29 cellular contexts compared by ENCODE assay signal in the genomic region with DNA sequence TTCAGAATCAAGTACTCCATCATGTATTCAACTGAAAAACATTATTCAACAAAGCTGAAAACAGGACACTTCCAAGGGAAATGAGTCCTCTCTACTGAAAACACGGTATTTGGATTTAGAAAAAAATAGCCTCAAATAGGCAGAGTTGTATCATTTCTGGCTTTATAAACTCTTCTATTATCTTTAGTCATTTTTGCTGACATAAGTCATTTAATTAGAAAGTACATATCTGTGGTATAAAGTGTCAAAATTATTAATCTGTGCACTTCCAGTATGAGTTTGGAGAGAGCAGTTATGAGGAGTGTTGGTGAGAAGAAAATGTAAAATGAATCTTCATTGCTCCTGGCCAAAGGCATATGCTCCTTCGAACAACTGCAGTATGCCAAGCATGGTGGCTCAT.
"Had no signal": no experiment of that assay in that cellular context is flagged by ENCODE, and none has a peak within 500 bp of the region (broad histone marks: within the 10 kb centered on the region; RNA-seq: fewer than 3 reads in every experiment).

No MANE protein-coding gene starts in this region.

- FAIRE-seq: bronchial epithelial cell had no signal

- ATAC-seq: activated CD8-positive, alpha-beta T cell treated with anti-CD3 and anti-CD28 coated beads, Interleukin-2, amount 10 ng/mL, durations not matched to agents 7 days and 5 days; activated naive CD8-positive, alpha-beta T cell treated with anti-CD3 and anti-CD28 coated beads, Interleukin-2, amount 50 U/mL, for 24 hours; activated T-cell treated with anti-CD3 and anti-CD28 coated beads, Interleukin-2, amount 50 U/mL, for 4 hours; Panc1 had no signal

- H3K27me3 Mint-ChIP-seq: activated naive CD4-positive, alpha-beta T cell treated with anti-CD3 and anti-CD28 coated beads, Interleukin-2, amount 10 ng/mL, durations not matched to agents 7 days and 5 days; activated naive CD8-positive, alpha-beta T cell; activated naive CD8-positive, alpha-beta T cell treated with anti-CD3 and anti-CD28 coated beads, Interleukin-2, amount 50 U/mL, for 24 hours; brain had no signal

- H3K4me3 Mint-ChIP-seq: activated CD8-positive, alpha-beta T cell treated with anti-CD3 and anti-CD28 coated beads, Interleukin-2, amount 10 ng/mL, durations not matched to agents 7 days and 5 days; activated naive CD4-positive, alpha-beta T cell treated with anti-CD3 and anti-CD28 coated beads, Interleukin-2, amount 10 ng/mL, durations not matched to agents 7 days and 5 days; activated naive CD8-positive, alpha-beta T cell; activated naive CD8-positive, alpha-beta T cell treated with anti-CD3 and anti-CD28 coated beads, Interleukin-2, amount 50 U/mL, for 24 hours; activated T-cell treated with anti-CD3 and anti-CD28 coated beads, Interleukin-2, amount 50 U/mL, for 4 hours; brain had no signal

- H3K4me1 Mint-ChIP-seq: activated naive CD4-positive, alpha-beta T cell treated with anti-CD3 and anti-CD28 coated beads, Interleukin-2, amount 10 ng/mL, durations not matched to agents 7 days and 5 days; activated naive CD8-positive, alpha-beta T cell treated with anti-CD3 and anti-CD28 coated beads, Interleukin-2, amount 50 U/mL, for 24 hours; brain had no signal

- H3K9me3 Mint-ChIP-seq: activated naive CD8-positive, alpha-beta T cell treated with anti-CD3 and anti-CD28 coated beads, Interleukin-2, amount 50 U/mL, for 24 hours; activated T-cell treated with anti-CD3 and anti-CD28 coated beads, Interleukin-2, amount 50 U/mL, for 4 hours had no signal

- H3K27me3 ChIP-seq: SJCRH30 had no signal

- H3K4me1 ChIP-seq: SJCRH30 had no signal

- H3K9me3 ChIP-seq: SJCRH30 had no signal

- H3K27ac Mint-ChIP-seq: activated CD8-positive, alpha-beta T cell treated with anti-CD3 and anti-CD28 coated beads, Interleukin-2, amount 10 ng/mL, durations not matched to agents 7 days and 5 days; activated naive CD4-positive, alpha-beta T cell treated with anti-CD3 and anti-CD28 coated beads, Interleukin-2, amount 10 ng/mL, durations not matched to agents 7 days and 5 days; activated naive CD8-positive, alpha-beta T cell; activated naive CD8-positive, alpha-beta T cell treated with anti-CD3 and anti-CD28 coated beads, Interleukin-2, amount 50 U/mL, for 24 hours had no signal

- H3K4me3 ChIP-seq: SJCRH30, SK-N-MC had no signal

- DNase-seq: activated CD4-positive, alpha-beta T cell treated with anti-CD3 and anti-CD28 coated beads for 1 hour; activated CD4-positive, alpha-beta T cell treated with anti-CD3 and anti-CD28 coated beads for 48 hours; activated CD4-positive, alpha-beta T cell treated with anti-CD3 and anti-CD28 coated beads, Interleukin-2, amount 50 U/mL, for 48 hours; activated CD4-positive, CD25-positive, alpha-beta regulatory T cell; activated CD8-positive, alpha-beta T cell treated with anti-CD3 and anti-CD28 coated beads, Interleukin-2, amount 10 ng/mL, durations not matched to agents 7 days and 5 days; activated effector memory CD4-positive, alpha-beta T cell treated with Interleukin-2 at 50 U/mL for 16 hours; activated naive CD4-positive, alpha-beta T cell treated with anti-CD3 and anti-CD28 coated beads, Interleukin-2, amount 10 ng/mL, durations not matched to agents 7 days and 5 days; activated naive CD8-positive, alpha-beta T cell treated with anti-CD3 and anti-CD28 coated beads, Interleukin-2, amount 50 U/mL, for 24 hours; activated T-cell treated with anti-CD3 and anti-CD28 coated beads, Interleukin-2, amount 50 U/mL, for 4 hours; anterior cingulate cortex; caudate nucleus; NCI-H1048; NCI-H1105 treated with DMSO at 0.1 percent for 48 hours; NCI-H1436; NCI-H1694; NCI-H1930; NCI-H2081 treated with DMSO at 0.1 percent for 48 hours; NCI-H226; NCI-H446 treated with DMSO at 0.1 percent for 48 hours; NCI-H524 treated with DMSO at 0.1 percent for 48 hours; SHP77; SJCRH30; T1000; WERI-Rb-1 had no signal

- H3K27ac ChIP-seq: SJCRH30, SK-N-MC, WERI-Rb-1 had no signal
